ENCODE assay signal across 1 cellular context in the genomic region with DNA sequence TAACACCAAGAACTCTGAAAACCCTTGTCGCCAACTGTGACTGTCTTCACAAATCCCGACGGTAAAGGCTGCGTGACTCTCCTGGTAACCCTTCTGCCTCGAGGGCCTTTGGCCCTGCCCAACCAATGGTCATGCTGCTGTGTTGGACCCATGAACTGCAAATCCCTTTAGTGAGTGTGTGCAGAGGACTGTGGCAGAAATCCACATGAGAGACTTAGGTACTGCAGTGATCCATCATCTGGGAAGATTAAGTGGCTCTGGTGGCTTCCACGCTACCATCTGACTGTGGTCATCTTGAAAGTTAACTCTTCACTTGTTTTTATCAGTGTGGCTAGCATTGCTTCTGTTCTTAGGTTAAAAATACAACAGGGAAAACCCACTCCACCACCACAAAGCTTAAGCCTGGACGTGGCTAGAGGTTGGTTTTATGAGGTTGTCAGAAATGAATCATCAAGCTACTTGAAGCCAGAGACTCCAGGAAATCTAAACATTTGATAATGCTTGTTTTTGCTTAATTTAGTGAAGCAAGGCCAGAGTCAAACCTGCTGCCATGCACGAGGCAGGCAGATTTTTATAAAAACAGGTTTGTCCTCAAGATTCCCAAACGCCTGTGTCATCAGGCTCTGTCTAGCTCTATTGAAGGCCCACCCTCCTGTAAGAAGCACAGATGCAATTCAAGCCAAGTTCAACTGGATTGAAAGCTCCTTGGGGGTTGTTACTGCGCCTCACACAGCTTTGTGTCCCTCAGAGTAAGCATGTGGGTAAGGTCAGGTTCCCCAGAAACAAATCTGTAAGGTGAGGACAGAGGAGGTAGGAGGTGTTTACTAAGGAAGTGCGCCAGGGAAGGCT.
TF ChIP-seq lines count a peak whose summit lies in the region.

No MANE protein-coding gene starts in this region.

TF ChIP-seq in GM12878, 131 proteins besides CTCF, POLR2A, EP300 and RAD21 (continued from another document):
- TF ChIP-seq, protein P1, sequence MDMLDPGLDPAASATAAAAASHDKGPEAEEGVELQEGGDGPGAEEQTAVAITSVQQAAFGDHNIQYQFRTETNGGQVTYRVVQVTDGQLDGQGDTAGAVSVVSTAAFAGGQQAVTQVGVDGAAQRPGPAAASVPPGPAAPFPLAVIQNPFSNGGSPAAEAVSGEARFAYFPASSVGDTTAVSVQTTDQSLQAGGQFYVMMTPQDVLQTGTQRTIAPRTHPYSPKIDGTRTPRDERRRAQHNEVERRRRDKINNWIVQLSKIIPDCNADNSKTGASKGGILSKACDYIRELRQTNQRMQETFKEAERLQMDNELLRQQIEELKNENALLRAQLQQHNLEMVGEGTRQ (IDR thresholded peaks at IDR 0.05; ENCODE audit: borderline replicate concordance, low read depth, low read length), result no peak
- TF ChIP-seq SMC3 (IDR thresholded peaks at IDR 0.05; ENCODE audit: borderline replicate concordance, low read length) (no peak), ATF7 (IDR thresholded peaks at IDR 0.05; ENCODE audit: low read depth) (peak; percentile 18; the same call in 1 of the 2 replicates), RBBP5 (conservative IDR thresholded peaks at IDR 0.05) (no peak), KAT2A (conservative IDR thresholded peaks at IDR 0.05; ENCODE audit: control insufficient read depth, low read depth, low read length) (no peak), BMI1 (IDR thresholded peaks at IDR 0.05; ENCODE audit: borderline replicate concordance) (no peak), FOXM1 (IDR thresholded peaks at IDR 0.05; ENCODE audit: low read depth, low read length) (peak; percentile 98), STAT3 (IDR thresholded peaks at IDR 0.05; ENCODE audit: low read depth, low read length) (no peak), ZNF384 (IDR thresholded peaks at IDR 0.05; ENCODE audit: borderline replicate concordance, low read depth, low read length) (no peak), RFX5 (IDR thresholded peaks at IDR 0.05; ENCODE audit: low read depth, low read length) (no peak), CHD4 (IDR thresholded peaks at IDR 0.05) (no peak), SRF (IDR thresholded peaks at IDR 0.05; ENCODE audit: low read depth in 2 of 2, low read length in 2 of 2) (no peak)
- TF ChIP-seq, protein P2, sequence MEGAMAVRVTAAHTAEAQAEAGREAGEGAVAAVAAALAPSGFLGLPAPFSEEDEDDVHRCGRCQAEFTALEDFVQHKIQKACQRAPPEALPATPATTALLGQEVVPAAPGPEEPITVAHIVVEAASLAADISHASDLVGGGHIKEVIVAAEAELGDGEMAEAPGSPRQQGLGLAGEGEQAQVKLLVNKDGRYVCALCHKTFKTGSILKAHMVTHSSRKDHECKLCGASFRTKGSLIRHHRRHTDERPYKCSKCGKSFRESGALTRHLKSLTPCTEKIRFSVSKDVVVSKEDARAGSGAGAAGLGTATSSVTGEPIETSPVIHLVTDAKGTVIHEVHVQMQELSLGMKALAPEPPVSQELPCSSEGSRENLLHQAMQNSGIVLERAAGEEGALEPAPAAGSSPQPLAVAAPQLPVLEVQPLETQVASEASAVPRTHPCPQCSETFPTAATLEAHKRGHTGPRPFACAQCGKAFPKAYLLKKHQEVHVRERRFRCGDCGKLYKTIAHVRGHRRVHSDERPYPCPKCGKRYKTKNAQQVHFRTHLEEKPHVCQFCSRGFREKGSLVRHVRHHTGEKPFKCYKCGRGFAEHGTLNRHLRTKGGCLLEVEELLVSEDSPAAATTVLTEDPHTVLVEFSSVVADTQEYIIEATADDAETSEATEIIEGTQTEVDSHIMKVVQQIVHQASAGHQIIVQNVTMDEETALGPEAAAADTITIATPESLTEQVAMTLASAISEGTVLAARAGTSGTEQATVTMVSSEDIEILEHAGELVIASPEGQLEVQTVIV (IDR thresholded peaks at IDR 0.05; ENCODE audit: borderline replicate concordance, partially characterized antibody), result no peak
- TF ChIP-seq, protein P3, sequence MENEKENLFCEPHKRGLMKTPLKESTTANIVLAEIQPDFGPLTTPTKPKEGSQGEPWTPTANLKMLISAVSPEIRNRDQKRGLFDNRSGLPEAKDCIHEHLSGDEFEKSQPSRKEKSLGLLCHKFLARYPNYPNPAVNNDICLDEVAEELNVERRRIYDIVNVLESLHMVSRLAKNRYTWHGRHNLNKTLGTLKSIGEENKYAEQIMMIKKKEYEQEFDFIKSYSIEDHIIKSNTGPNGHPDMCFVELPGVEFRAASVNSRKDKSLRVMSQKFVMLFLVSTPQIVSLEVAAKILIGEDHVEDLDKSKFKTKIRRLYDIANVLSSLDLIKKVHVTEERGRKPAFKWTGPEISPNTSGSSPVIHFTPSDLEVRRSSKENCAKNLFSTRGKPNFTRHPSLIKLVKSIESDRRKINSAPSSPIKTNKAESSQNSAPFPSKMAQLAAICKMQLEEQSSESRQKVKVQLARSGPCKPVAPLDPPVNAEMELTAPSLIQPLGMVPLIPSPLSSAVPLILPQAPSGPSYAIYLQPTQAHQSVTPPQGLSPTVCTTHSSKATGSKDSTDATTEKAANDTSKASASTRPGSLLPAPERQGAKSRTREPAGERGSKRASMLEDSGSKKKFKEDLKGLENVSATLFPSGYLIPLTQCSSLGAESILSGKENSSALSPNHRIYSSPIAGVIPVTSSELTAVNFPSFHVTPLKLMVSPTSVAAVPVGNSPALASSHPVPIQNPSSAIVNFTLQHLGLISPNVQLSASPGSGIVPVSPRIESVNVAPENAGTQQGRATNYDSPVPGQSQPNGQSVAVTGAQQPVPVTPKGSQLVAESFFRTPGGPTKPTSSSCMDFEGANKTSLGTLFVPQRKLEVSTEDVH (IDR thresholded peaks at IDR 0.05; ENCODE audit: low read depth, partially characterized antibody), result no peak
- TF ChIP-seq, protein P4, sequence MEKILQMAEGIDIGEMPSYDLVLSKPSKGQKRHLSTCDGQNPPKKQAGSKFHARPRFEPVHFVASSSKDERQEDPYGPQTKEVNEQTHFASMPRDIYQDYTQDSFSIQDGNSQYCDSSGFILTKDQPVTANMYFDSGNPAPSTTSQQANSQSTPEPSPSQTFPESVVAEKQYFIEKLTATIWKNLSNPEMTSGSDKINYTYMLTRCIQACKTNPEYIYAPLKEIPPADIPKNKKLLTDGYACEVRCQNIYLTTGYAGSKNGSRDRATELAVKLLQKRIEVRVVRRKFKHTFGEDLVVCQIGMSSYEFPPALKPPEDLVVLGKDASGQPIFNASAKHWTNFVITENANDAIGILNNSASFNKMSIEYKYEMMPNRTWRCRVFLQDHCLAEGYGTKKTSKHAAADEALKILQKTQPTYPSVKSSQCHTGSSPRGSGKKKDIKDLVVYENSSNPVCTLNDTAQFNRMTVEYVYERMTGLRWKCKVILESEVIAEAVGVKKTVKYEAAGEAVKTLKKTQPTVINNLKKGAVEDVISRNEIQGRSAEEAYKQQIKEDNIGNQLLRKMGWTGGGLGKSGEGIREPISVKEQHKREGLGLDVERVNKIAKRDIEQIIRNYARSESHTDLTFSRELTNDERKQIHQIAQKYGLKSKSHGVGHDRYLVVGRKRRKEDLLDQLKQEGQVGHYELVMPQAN (conservative IDR thresholded peaks at IDR 0.05), result no peak
- TF ChIP-seq, protein P5, sequence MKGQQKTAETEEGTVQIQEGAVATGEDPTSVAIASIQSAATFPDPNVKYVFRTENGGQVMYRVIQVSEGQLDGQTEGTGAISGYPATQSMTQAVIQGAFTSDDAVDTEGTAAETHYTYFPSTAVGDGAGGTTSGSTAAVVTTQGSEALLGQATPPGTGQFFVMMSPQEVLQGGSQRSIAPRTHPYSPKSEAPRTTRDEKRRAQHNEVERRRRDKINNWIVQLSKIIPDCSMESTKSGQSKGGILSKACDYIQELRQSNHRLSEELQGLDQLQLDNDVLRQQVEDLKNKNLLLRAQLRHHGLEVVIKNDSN (IDR thresholded peaks at IDR 0.05; ENCODE audit: borderline replicate concordance, extremely low read length, insufficient read depth, low read depth, low read length), result no peak
